ENCODE assay signal across 8 cellular contexts in genomic region chr14:65847065-65847847, GRCh38.
DNase-seq lines count a peak whose midpoint lies in the region; ATAC-seq and TF ChIP-seq lines count a peak whose summit lies in the region.

No MANE protein-coding gene starts in this region.

- H3K4me1 ChIP-seq in hepatocyte (ENCODE audit: insufficient read depth): no peaks in the 10 kb centered on the region
- no peaks in the 10 kb centered on the region for H3K4me1 ChIP-seq in ovary (ENCODE audit: insufficient read depth)

- H3K27ac ChIP-seq in hepatocyte (no peak overlapping the region), ovary (no peak overlapping the region)

- H3K79me2 ChIP-seq in hepatocyte: no peaks in the 10 kb centered on the region

- no peak for TF ChIP-seq EP300 in ovary (IDR thresholded peaks at IDR 0.05)

- TF ChIP-seq POLR2A in ovary (IDR thresholded peaks at IDR 0.05): no peak

- H3K9me3 ChIP-seq in hepatocyte (ENCODE audit: low read depth) (no peaks in the 10 kb centered on the region), ovary (no peaks in the 10 kb centered on the region)

- no peak overlapping the region for H2AFZ ChIP-seq in hepatocyte

- WGBS in hepatocyte (ENCODE audit: low lambda C conversion rate, missing lambda C conversion rate): 89% methylated on average over 7 of the region's 7 CpGs
- WGBS in ovary, 3 donors: 50 to 68% (median 52%) methylated on average over 7 of the region's 7 CpGs

- H3K36me3 ChIP-seq in hepatocyte (replicated peaks; ENCODE audit: insufficient read depth, low read depth) (no peaks in the 10 kb centered on the region), ovary (no peaks in the 10 kb centered on the region)

- no peak overlapping the region for H3K4me3 ChIP-seq in hepatocyte
- H3K4me3 ChIP-seq in ovary: no peak overlapping the region

- no peaks in the 10 kb centered on the region for H3K9me2 ChIP-seq in hepatocyte (replicated peaks; ENCODE audit: insufficient read depth)

- no peaks in the 10 kb centered on the region for H4K20me1 ChIP-seq in hepatocyte (ENCODE audit: insufficient read depth, poor library complexity, severe bottlenecking)

- H3K4me2 ChIP-seq in hepatocyte: no peak overlapping the region

- no peak for TF ChIP-seq CTCF in hepatocyte (IDR thresholded peaks at IDR 0.05; ENCODE audit: poor library complexity)
- no peak for TF ChIP-seq CTCF in ovary (IDR thresholded peaks at IDR 0.05)

- intact Hi-C loops in ovary (cut with DNase I): no loop called here

- H3K27me3 ChIP-seq in hepatocyte (peaks cover 2% of the 10 kb centered on the region), ovary (no peaks in the 10 kb centered on the region)

- DNase-seq in activated T-helper 1 cell treated with Interleukin-2 at 50 U/mL for 16 hours (ENCODE audit: low read depth) (peak; percentile 50), Kasumi-1 (lab: John Stamatoyannopoulos, UW) (no peak), hepatocyte (ENCODE audit: low spot score) (no peak), ovary (no peak), NOMO-1 treated with DMSO at 0.1 percent for 48 hours (lab: John Stamatoyannopoulos, UW; ENCODE audit: unreplicated experiment) (no peak)
- DNase-seq in stimulated activated CD4-positive, alpha-beta T cell treated with anti-CD3 and anti-CD28 coated beads, TNF-alpha, amount 100 ng/mL, for 1 hour (ENCODE audit: low read depth in 3 of 3, low spot score in 1 of 3): peak; percentile 22 to 40 (median 31)

- ATAC-seq in GM18909 (IDR thresholded peaks at IDR 0.05; ENCODE audit: poor library complexity, unreplicated experiment) (peak; percentile 88), HG03571 (IDR thresholded peaks at IDR 0.05; ENCODE audit: unreplicated experiment) (peak; percentile 75)

Comparison
In these comparisons a context has a peak if more than half of its experiments do, and no peak if none do; other contexts are left out.
1. DNase-seq: peak in activated T-helper 1 cell treated with Interleukin-2 at 50 U/mL for 16 hours (single experiment) and stimulated activated CD4-positive, alpha-beta T cell treated with anti-CD3 and anti-CD28 coated beads, TNF-alpha, amount 100 ng/mL, for 1 hour (3 of 3); none in Kasumi-1 (0 of 2), hepatocyte (single experiment), ovary (0 of 5) and NOMO-1 treated with DMSO at 0.1 percent for 48 hours (single experiment).